ENCODE assay signal across 22 cellular contexts in the genomic region with DNA sequence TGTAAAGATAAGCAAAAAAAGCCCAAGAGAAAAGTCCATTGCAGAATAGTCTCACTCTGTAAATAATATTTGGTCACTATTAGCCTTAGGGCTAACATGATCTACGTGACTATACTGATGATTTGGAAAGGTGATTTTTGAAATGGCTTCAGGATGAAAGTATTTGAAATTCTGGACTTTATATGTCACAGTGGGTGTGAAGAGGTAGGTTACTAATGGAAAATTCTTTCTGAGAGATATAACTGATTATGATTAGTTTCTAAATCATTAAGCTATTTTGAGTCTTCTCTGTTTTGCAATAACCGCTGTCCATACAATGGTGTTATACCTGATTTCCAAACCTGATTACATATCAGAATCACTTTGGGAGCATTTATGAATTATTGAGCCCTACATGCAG. TPM values are rescaled to one million over a fixed set of nuclear protein-coding genes. Genes with fewer than 3 reads are reported as not detected.
DNase-seq lines count a peak whose midpoint lies in the region; TF ChIP-seq lines count a peak whose summit lies in the region.
"Had no signal": no experiment of that assay in that cellular context is flagged by ENCODE, and none has a peak within 500 bp of the region (broad histone marks: within the 10 kb centered on the region; RNA-seq: fewer than 3 reads in every experiment).

No MANE protein-coding gene starts in this region.

- H4K91ac ChIP-seq in trophoblast cell (ENCODE audit: low read depth, low read length) = no peak overlapping the region

- no peak overlapping the region for H3K4me3 Mint-ChIP-seq in activated CD4-positive, alpha-beta memory T cell treated with anti-CD3 and anti-CD28 coated beads, Interleukin-2, amount 10 ng/mL, durations not matched to agents 7 days and 5 days
- H3K4me3 Mint-ChIP-seq: CD14-positive monocyte; CD4-positive, alpha-beta memory T cell; CD4-positive, CD25-positive, alpha-beta regulatory T cell; CD8-positive, alpha-beta memory T cell had no signal

- H3K79me2 ChIP-seq in DOHH2 (ENCODE audit: control insufficient read depth, low read length) (0 out of 2 replicates have a peak, but pooled peaks cover 6% of the 10 kb centered on the region), trophoblast cell (ENCODE audit: control insufficient read depth, insufficient read depth, low read length, poor library complexity) (no peaks in the 10 kb centered on the region)

- H3K36me3 ChIP-seq in DOHH2 (ENCODE audit: control insufficient read depth, low read length) (peaks cover 52% of the 10 kb centered on the region), trophoblast cell (ENCODE audit: control insufficient read depth in 1 of 2, insufficient read depth in 2 of 2, low read length in 2 of 2) (no peaks in the 10 kb centered on the region)
- H3K36me3 ChIP-seq: BE2C, BLaER1 had no signal

- H2BK5ac ChIP-seq in trophoblast cell (ENCODE audit: low read depth, low read length, poor library complexity) = no peak overlapping the region

- peaks cover 2% of the 10 kb centered on the region for H3K4me1 Mint-ChIP-seq in activated CD4-positive, alpha-beta memory T cell treated with anti-CD3 and anti-CD28 coated beads, Interleukin-2, amount 10 ng/mL, durations not matched to agents 7 days and 5 days

- H3K4me3 ChIP-seq in DOHH2 (ENCODE audit: low read length) (no peak overlapping the region), trophoblast cell (ENCODE audit: low read depth, low read length) (no peak overlapping the region)
- H3K4me3 ChIP-seq: BLaER1 had no signal

- DNase-seq in trophoblast cell = peak; percentile 29 to 97
- no peak for DNase-seq in SKM-1 (lab: John Stamatoyannopoulos, UW; ENCODE audit: unreplicated experiment)
- DNase-seq in anterior cingulate cortex (lab: John Stamatoyannopoulos, UW) = no peak
- no peak for DNase-seq in T1000 (lab: John Stamatoyannopoulos, UW)
- no peak for DNase-seq in activated CD4-positive, alpha-beta memory T cell treated with anti-CD3 and anti-CD28 coated beads, Interleukin-2, amount 10 ng/mL, durations not matched to agents 7 days and 5 days
- DNase-seq: ACHN; BE2C; C1 segment of cervical spinal cord; CD4-positive, alpha-beta memory T cell; CD4-positive, CD25-positive, alpha-beta regulatory T cell; CD8-positive, alpha-beta memory T cell; COR-L47; DMS 273 treated with DMSO at 0.1 percent for 48 hours; DMS153; DMS53; DMS79; DND-41; GF-D8 had no signal

- H3K4ac ChIP-seq in trophoblast cell (ENCODE audit: low read depth, low read length) = no peak overlapping the region

- H3K27me3 ChIP-seq in DOHH2 (ENCODE audit: control insufficient read depth, low read length) (no peaks in the 10 kb centered on the region), trophoblast cell (ENCODE audit: insufficient read depth, low read length) (no peaks in the 10 kb centered on the region)
- H3K27me3 ChIP-seq: BE2C, BLaER1 had no signal

- no peak overlapping the region for H2AFZ ChIP-seq in trophoblast cell (ENCODE audit: insufficient read depth, low read length, poor library complexity)

- H3K27me3 Mint-ChIP-seq in activated CD4-positive, alpha-beta memory T cell treated with anti-CD3 and anti-CD28 coated beads, Interleukin-2, amount 10 ng/mL, durations not matched to agents 7 days and 5 days = no peaks in the 10 kb centered on the region
- H3K27me3 Mint-ChIP-seq: CD4-positive, alpha-beta memory T cell had no signal

- H3K9me3 ChIP-seq in DOHH2 (ENCODE audit: control insufficient read depth, insufficient read depth, low read length) (no peaks in the 10 kb centered on the region), trophoblast cell (ENCODE audit: insufficient read depth, low read depth, low read length) (no peaks in the 10 kb centered on the region)
- H3K9me3 ChIP-seq: BE2C, BLaER1 had no signal

- no peaks in the 10 kb centered on the region for H3K36me3 Mint-ChIP-seq in activated CD4-positive, alpha-beta memory T cell treated with anti-CD3 and anti-CD28 coated beads, Interleukin-2, amount 10 ng/mL, durations not matched to agents 7 days and 5 days (ENCODE audit: low read depth)
- H3K36me3 Mint-ChIP-seq: CD4-positive, alpha-beta memory T cell; CD4-positive, CD25-positive, alpha-beta regulatory T cell; CD8-positive, alpha-beta memory T cell had no signal

- H3K9me2 ChIP-seq in DOHH2 (replicated peaks; ENCODE audit: control insufficient read depth, low read length) = no peaks in the 10 kb centered on the region

- H4K20me1 ChIP-seq in DOHH2 (ENCODE audit: control insufficient read depth, insufficient read depth, low read depth, low read length) = no peaks in the 10 kb centered on the region
- H4K20me1 ChIP-seq: BLaER1 had no signal

- no peak overlapping the region for H3K14ac ChIP-seq in trophoblast cell (ENCODE audit: low read length)

- H3K18ac ChIP-seq in trophoblast cell (ENCODE audit: low read length) = no peak overlapping the region

- H2BK120ac ChIP-seq in trophoblast cell (ENCODE audit: insufficient read depth, low read length, poor library complexity) = no peak overlapping the region

- no CpG with 5 or more reads among the region's 2 CpGs for WGBS in trophoblast cell (ENCODE audit: extremely low coverage, insufficient coverage, insufficient read length)

- no peaks in the 10 kb centered on the region for H3K79me1 ChIP-seq in trophoblast cell (ENCODE audit: low read length)

- peaks cover 33% of the 10 kb centered on the region for H3F3A ChIP-seq in DOHH2 (ENCODE audit: control insufficient read depth, insufficient read depth)

- H3K4me2 ChIP-seq in DOHH2 (ENCODE audit: low read length) = no peak overlapping the region; the same call in 1 of the 2 replicates
- H3K4me2 ChIP-seq in trophoblast cell (ENCODE audit: low read length) = no peak overlapping the region
- H3K4me2 ChIP-seq: BLaER1 had no signal

- no peak for TF ChIP-seq CTCF in DOHH2 (IDR thresholded peaks at IDR 0.05; ENCODE audit: low read depth, low read length, poor library complexity, severe bottlenecking)
- no peak for TF ChIP-seq CTCF in VCaP (conservative IDR thresholded peaks at IDR 0.05)

- no peak overlapping the region for H3K23ac ChIP-seq in trophoblast cell (ENCODE audit: low read length)

- no peaks in the 10 kb centered on the region for H3K9me3 Mint-ChIP-seq in activated CD4-positive, alpha-beta memory T cell treated with anti-CD3 and anti-CD28 coated beads, Interleukin-2, amount 10 ng/mL, durations not matched to agents 7 days and 5 days
- H3K9me3 Mint-ChIP-seq: CD14-positive monocyte; CD4-positive, alpha-beta memory T cell; CD4-positive, CD25-positive, alpha-beta regulatory T cell; CD8-positive, alpha-beta memory T cell had no signal

- no peak overlapping the region for H4K12ac ChIP-seq in trophoblast cell (ENCODE audit: low read depth, low read length)

- no peak overlapping the region for H3K9ac ChIP-seq in trophoblast cell (ENCODE audit: low read length)
- H3K9ac ChIP-seq: BLaER1 had no signal

- H3K27ac ChIP-seq in DOHH2 (ENCODE audit: low read depth, low read length) (peak overlapping the region; percentile 86; the same call in 1 of the 2 replicates), VCaP (peak overlapping the region; percentile 36), trophoblast cell (ENCODE audit: low read depth, low read length) (no peak overlapping the region)
- H3K27ac ChIP-seq: BLaER1 had no signal

- POLR2A ChIA-PET in activated CD4-positive, alpha-beta memory T cell treated with anti-CD3 and anti-CD28 coated beads, Interleukin-2, amount 10 ng/mL, durations not matched to agents 7 days and 5 days (lab: Charles Lee) = interaction anchor here (1.6 to 2.7 kb wide), 2 partner anchors 10 to 19 kb away, joined by 3 to 9 read pairs; a partner anchor contains a TSS

- no peak overlapping the region for H2BK12ac ChIP-seq in trophoblast cell (ENCODE audit: low read length)

- H3K4me1 ChIP-seq in DOHH2 (ENCODE audit: control insufficient read depth, low read length) (peaks cover 71% of the 10 kb centered on the region), trophoblast cell (ENCODE audit: control insufficient read depth in 1 of 2, insufficient read depth in 2 of 2, low read length in 2 of 2) (no peaks in the 10 kb centered on the region)
- H3K4me1 ChIP-seq: BLaER1 had no signal

- H2AK5ac ChIP-seq in trophoblast cell (ENCODE audit: low read length) = no peak overlapping the region

- no peak overlapping the region for H3K27ac Mint-ChIP-seq in activated CD4-positive, alpha-beta memory T cell treated with anti-CD3 and anti-CD28 coated beads, Interleukin-2, amount 10 ng/mL, durations not matched to agents 7 days and 5 days
- H3K27ac Mint-ChIP-seq: CD14-positive monocyte; CD4-positive, alpha-beta memory T cell; CD4-positive, CD25-positive, alpha-beta regulatory T cell; CD8-positive, alpha-beta memory T cell had no signal

- no peak overlapping the region for H4K8ac ChIP-seq in trophoblast cell (ENCODE audit: low read depth, low read length)

- CTCF ChIA-PET in activated CD4-positive, alpha-beta memory T cell treated with anti-CD3 and anti-CD28 coated beads, Interleukin-2, amount 10 ng/mL, durations not matched to agents 7 days and 5 days (lab: Charles Lee) = interaction anchor here (0.9 to 6.3 kb wide), 10 partner anchors 10 to 726 kb away, joined by 3 to 45 read pairs (median 10); a partner anchor contains a TSS

RNA-seq across cellular contexts. Expression of a gene that starts 20.1 kb away (rescaled TPM):
- 57.3 and 66.9 TPM in 2 replicates for polyA plus RNA-seq in trophoblast cell (2013)
- total RNA-seq in activated CD4-positive, alpha-beta memory T cell treated with anti-CD3 and anti-CD28 coated beads, Interleukin-2, amount 10 ng/mL, durations not matched to agents 7 days and 5 days = 10 to 100 TPM; 44.0 to 45.5 TPM

Comparison
In these comparisons a context has a peak if more than half of its experiments do, and no peak if none do; other contexts are left out.
1. DNase-seq: peak in trophoblast cell (2 of 2); none in SKM-1 (single experiment), anterior cingulate cortex (0 of 58), T1000 (single experiment) and activated CD4-positive, alpha-beta memory T cell treated with anti-CD3 and anti-CD28 coated beads, Interleukin-2, amount 10 ng/mL, durations not matched to agents 7 days and 5 days (single experiment).